In the genomic region with DNA sequence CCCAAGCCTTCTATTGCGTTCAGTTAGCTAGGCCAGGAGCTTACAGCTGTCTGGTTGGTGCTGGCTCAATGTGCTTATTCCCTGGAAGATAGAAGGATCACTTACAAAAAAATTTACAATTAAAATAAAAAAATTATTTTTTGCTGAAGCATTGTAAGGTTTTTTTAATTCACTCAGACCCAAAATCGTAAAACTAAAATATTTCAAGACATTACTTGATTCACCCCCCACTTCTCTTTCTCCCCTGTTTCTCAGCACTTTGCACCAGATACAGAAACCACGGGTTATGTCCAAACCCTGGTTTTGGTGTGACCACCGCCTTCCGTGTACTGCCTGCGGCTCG, we compare ENCODE assay signal across 8 cellular contexts. TPM values are rescaled to one million over a fixed set of nuclear protein-coding genes. Genes with fewer than 3 reads are reported as not detected.
DNase-seq lines count a peak whose midpoint lies in the region; ATAC-seq and TF ChIP-seq lines count a peak whose summit lies in the region.

No MANE protein-coding gene starts in this region.

- TF ChIP-seq CTCF in colonic mucosa (IDR thresholded peaks at IDR 0.05) (no peak), type B pancreatic cell (conservative IDR thresholded peaks at IDR 0.05) (no peak)

- H3K9me3 Mint-ChIP-seq in activated naive CD8-positive, alpha-beta T cell (ENCODE audit: low read depth) = no peaks in the 10 kb centered on the region
- H3K9me3 Mint-ChIP-seq in activated naive CD8-positive, alpha-beta T cell treated with anti-CD3 and anti-CD28 coated beads, Interleukin-2, amount 50 U/mL, for 24 hours = no peaks in the 10 kb centered on the region
- H3K9me3 Mint-ChIP-seq in type B pancreatic cell = peaks cover 7% of the 10 kb centered on the region

- peaks cover 6% of the 10 kb centered on the region for H3K4me1 Mint-ChIP-seq in activated naive CD8-positive, alpha-beta T cell (ENCODE audit: low read depth)
- H3K4me1 Mint-ChIP-seq in activated naive CD8-positive, alpha-beta T cell treated with anti-CD3 and anti-CD28 coated beads, Interleukin-2, amount 50 U/mL, for 24 hours = peaks cover 3% of the 10 kb centered on the region
- H3K4me1 Mint-ChIP-seq in type B pancreatic cell (ENCODE audit: unreplicated experiment) = peaks cover 10% of the 10 kb centered on the region

- peak overlapping the region; percentile 89 for H3K27ac ChIP-seq in colonic mucosa

- ATAC-seq in activated naive CD8-positive, alpha-beta T cell treated with anti-CD3 and anti-CD28 coated beads, Interleukin-2, amount 50 U/mL, for 24 hours = no peak

- DNase-seq in activated naive CD8-positive, alpha-beta T cell treated with anti-CD3 and anti-CD28 coated beads, Interleukin-2, amount 50 U/mL, for 24 hours = no peak
- DNase-seq in colonic mucosa (no peak), type B pancreatic cell (ENCODE audit: extremely low spot score, unreplicated experiment) (no peak), NCI-H526 treated with DMSO at 0.1 percent for 48 hours (lab: John Stamatoyannopoulos, UW) (no peak), SK-N-DZ (ENCODE audit: low spot score) (no peak)
- no peak for DNase-seq in activated CD8-positive, alpha-beta memory T cell treated with anti-CD3 and anti-CD28 coated beads for 24 hours

- H3K27me3 ChIP-seq in colonic mucosa (peaks cover 22% of the 10 kb centered on the region), mononuclear cell (ENCODE audit: insufficient read depth, low read length) (peaks cover 51% of the 10 kb centered on the region)

- H3K9ac ChIP-seq in colonic mucosa (ENCODE audit: low read depth in 2 of 2, low read length in 2 of 2) = peak overlapping the region; percentile 47 to 58

- H3K27me3 Mint-ChIP-seq in activated naive CD8-positive, alpha-beta T cell = peaks cover 34% of the 10 kb centered on the region
- peaks cover 49% of the 10 kb centered on the region for H3K27me3 Mint-ChIP-seq in activated naive CD8-positive, alpha-beta T cell treated with anti-CD3 and anti-CD28 coated beads, Interleukin-2, amount 50 U/mL, for 24 hours
- H3K27me3 Mint-ChIP-seq in type B pancreatic cell = peaks cover 45% of the 10 kb centered on the region

- intact Hi-C loops in colonic mucosa (cut with DNase I) = loop anchor here (5.0 kb wide), 1 partner anchor 294 kb away; no protein-coding TSS in a partner anchor

- H3K27ac Mint-ChIP-seq in activated naive CD8-positive, alpha-beta T cell = no peak overlapping the region
- no peak overlapping the region for H3K27ac Mint-ChIP-seq in activated naive CD8-positive, alpha-beta T cell treated with anti-CD3 and anti-CD28 coated beads, Interleukin-2, amount 50 U/mL, for 24 hours
- no peak overlapping the region for H3K27ac Mint-ChIP-seq in type B pancreatic cell

- no peaks in the 10 kb centered on the region for H3K36me3 Mint-ChIP-seq in activated naive CD8-positive, alpha-beta T cell
- H3K36me3 Mint-ChIP-seq in activated naive CD8-positive, alpha-beta T cell treated with anti-CD3 and anti-CD28 coated beads, Interleukin-2, amount 50 U/mL, for 24 hours (ENCODE audit: low read depth) = no peaks in the 10 kb centered on the region
- no peaks in the 10 kb centered on the region for H3K36me3 Mint-ChIP-seq in type B pancreatic cell

- H3K36me3 ChIP-seq in colonic mucosa = no peaks in the 10 kb centered on the region

- no peaks in the 10 kb centered on the region for H3K4me1 ChIP-seq in colonic mucosa
- peaks cover 5% of the 10 kb centered on the region for H3K4me1 ChIP-seq in mononuclear cell (ENCODE audit: insufficient read depth, low read length)

- H3K9me3 ChIP-seq in colonic mucosa (no peaks in the 10 kb centered on the region), mononuclear cell (ENCODE audit: low read depth, low read length) (no peaks in the 10 kb centered on the region)

- H3K4me3 ChIP-seq in colonic mucosa (peak overlapping the region; percentile 58), mononuclear cell (ENCODE audit: low read length) (peak overlapping the region; percentile 25)

- H3K4me3 Mint-ChIP-seq in activated naive CD8-positive, alpha-beta T cell = peak overlapping the region; percentile 23
- no peak overlapping the region for H3K4me3 Mint-ChIP-seq in activated naive CD8-positive, alpha-beta T cell treated with anti-CD3 and anti-CD28 coated beads, Interleukin-2, amount 50 U/mL, for 24 hours
- peak overlapping the region; percentile 87 for H3K4me3 Mint-ChIP-seq in type B pancreatic cell

RNA-seq across cellular contexts. Expression of gene PTPRM, which starts 0.9 kb away (rescaled TPM):
- 10 to 100 TPM in 1 of 2 donors, 1 to 10 TPM in 1; 8.1 to 13.9 TPM for total RNA-seq in colonic mucosa
- total RNA-seq in mononuclear cell = 8.0 TPM
- 11.2 and 18.6 TPM in 2 replicates for total RNA-seq in type B pancreatic cell (ENCODE audit: low replicate concordance)
- polyA plus RNA-seq in SK-N-DZ (2014; cell fraction: cytosol; rRNA removed) = 3.1 and 3.8 TPM in 2 replicates
- 3.4 and 9.7 TPM in 2 replicates for polyA plus RNA-seq in SK-N-DZ (2014; cell fraction: nucleus; rRNA removed)
